In genomic region chr1:169670836-169671235, GRCh38 we compare ENCODE assay signal across 2 cellular contexts.
TF ChIP-seq lines count a peak whose summit lies in the region.

No MANE protein-coding gene starts in this region.

TF ChIP-seq in liver, 16 proteins besides CTCF, POLR2A, EP300 and RAD21:
- no peak for TF ChIP-seq EGR1 (IDR thresholded peaks at IDR 0.05; ENCODE audit: low read depth in 2 of 2)
- TF ChIP-seq NR2F2 (IDR thresholded peaks at IDR 0.05): peak; percentile 31
- no peak for TF ChIP-seq ZBTB33 (IDR thresholded peaks at IDR 0.05)
- TF ChIP-seq REST (IDR thresholded peaks at IDR 0.05): no peak
- TF ChIP-seq JUND (IDR thresholded peaks at IDR 0.05): no peak
- TF ChIP-seq HNF4G (IDR thresholded peaks at IDR 0.05): no peak
- TF ChIP-seq FOXA1 (IDR thresholded peaks at IDR 0.05): no peak
- TF ChIP-seq HNF4A (conservative IDR thresholded peaks at IDR 0.05): no peak

TF ChIP-seq in HepG2, 621 proteins besides CTCF, POLR2A, EP300 and RAD21:
- TF ChIP-seq ZNF512B (CRISPR knock-in tag; IDR thresholded peaks at IDR 0.05; ENCODE audit: borderline replicate concordance): no peak
- TF ChIP-seq ZBTB44 (CRISPR knock-in tag; IDR thresholded peaks at IDR 0.05): no peak
- TF ChIP-seq HOXA9 (CRISPR knock-in tag; IDR thresholded peaks at IDR 0.05; ENCODE audit: borderline replicate concordance): no peak
- TF ChIP-seq ZNF275 (CRISPR knock-in tag; IDR thresholded peaks at IDR 0.05; ENCODE audit: borderline replicate concordance): no peak
- no peak for TF ChIP-seq ZSCAN22 (CRISPR knock-in tag; IDR thresholded peaks at IDR 0.05)
- no peak for TF ChIP-seq RBM22 (optimal IDR thresholded peaks at IDR 0.05; ENCODE audit: low read length)
- TF ChIP-seq BCL6 (CRISPR knock-in tag; IDR thresholded peaks at IDR 0.05): no peak
- no peak for TF ChIP-seq DRAP1 (CRISPR knock-in tag; IDR thresholded peaks at IDR 0.05)
- no peak for TF ChIP-seq XBP1 (CRISPR knock-in tag; IDR thresholded peaks at IDR 0.05)
- no peak for TF ChIP-seq PRMT3 (CRISPR knock-in tag; IDR thresholded peaks at IDR 0.05; ENCODE audit: borderline replicate concordance, low read depth)
- no peak for TF ChIP-seq TEAD3 (CRISPR knock-in tag; optimal IDR thresholded peaks at IDR 0.05; ENCODE audit: borderline replicate concordance)
- TF ChIP-seq FOXP1 (IDR thresholded peaks at IDR 0.05): no peak
- TF ChIP-seq FOXP1 (CRISPR knock-in tag; IDR thresholded peaks at IDR 0.05): no peak
- no peak for TF ChIP-seq ZNF34 (CRISPR knock-in tag; IDR thresholded peaks at IDR 0.05; ENCODE audit: borderline replicate concordance)
- TF ChIP-seq FOSL1 (CRISPR knock-in tag; IDR thresholded peaks at IDR 0.05; ENCODE audit: borderline replicate concordance): no peak
- no peak for TF ChIP-seq ATF3 (CRISPR knock-in tag; IDR thresholded peaks at IDR 0.05)
- TF ChIP-seq, protein P1, sequence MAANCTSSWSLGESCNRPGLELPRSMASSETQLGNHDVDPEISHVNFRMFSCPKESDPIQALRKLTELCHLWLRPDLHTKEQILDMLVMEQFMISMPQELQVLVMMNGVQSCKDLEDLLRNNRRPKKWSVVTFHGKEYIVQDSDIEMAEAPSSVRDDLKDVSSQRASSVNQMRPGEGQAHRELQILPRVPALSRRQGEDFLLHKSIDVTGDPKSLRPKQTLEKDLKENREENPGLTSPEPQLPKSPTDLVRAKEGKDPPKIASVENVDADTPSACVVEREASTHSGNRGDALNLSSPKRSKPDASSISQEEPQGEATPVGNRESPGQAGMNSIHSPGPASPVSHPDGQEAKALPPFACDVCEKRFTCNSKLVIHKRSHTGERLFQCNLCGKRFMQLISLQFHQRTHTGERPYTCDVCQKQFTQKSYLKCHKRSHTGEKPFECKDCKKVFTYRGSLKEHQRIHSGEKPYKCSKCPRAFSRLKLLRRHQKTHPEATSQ (CRISPR knock-in tag; IDR thresholded peaks at IDR 0.05; ENCODE audit: borderline replicate concordance): no peak
- TF ChIP-seq TARDBP (CRISPR knock-in tag; IDR thresholded peaks at IDR 0.05): no peak
- no peak for TF ChIP-seq KAT8 (CRISPR knock-in tag; IDR thresholded peaks at IDR 0.05)
